Comparison of ENCODE assay signal across 25 cellular contexts in genomic region chr6:126633362-126633761, GRCh38.
DNase-seq lines count a peak whose midpoint lies in the region; ATAC-seq, FAIRE-seq and TF ChIP-seq lines count a peak whose summit lies in the region.
"Had no signal": no experiment of that assay in that cellular context is flagged by ENCODE, and none has a peak within 500 bp of the region (broad histone marks: within the 10 kb centered on the region; RNA-seq: fewer than 3 reads in every experiment).

No MANE protein-coding gene starts in this region.

- in situ Hi-C loops in mammary epithelial cell (cut with MboI; ENCODE audit: low sequenced_read_pairs in 2 of 2) = no loop called here

- no CpG with 5 or more reads among the region's 1 CpG for WGBS in trophoblast cell (ENCODE audit: extremely low coverage, insufficient coverage, insufficient read length)
- 57% methylated on average over 1 of the region's 1 CpG for WGBS in mammary epithelial cell (ENCODE audit: low coverage, missing lambda C conversion rate)

- no peak overlapping the region for H3K4me3 ChIP-seq in HUES6 (ENCODE audit: low read depth, low read length)
- no peak overlapping the region for H3K4me3 ChIP-seq in trophoblast cell (ENCODE audit: low read depth, low read length)
- no peak overlapping the region for H3K4me3 ChIP-seq in mammary epithelial cell (replicated peaks in 1 of 3; ENCODE audit: insufficient read depth in 1 of 3, low read depth in 2 of 3, low read length in 3 of 3)

- no peak overlapping the region for H3K4ac ChIP-seq in trophoblast cell (ENCODE audit: low read depth, low read length)

- no peak overlapping the region for H3K14ac ChIP-seq in trophoblast cell (ENCODE audit: low read length)

- no TSS peak for BruUV-seq in mammary epithelial cell (replicated peaks; lab: Mats Ljungman, UMichigan)

- no peak for TF ChIP-seq CTCF in mammary epithelial cell (conservative IDR thresholded peaks at IDR 0.05 in 1 of 2, IDR thresholded peaks at IDR 0.05 in 1 of 2; ENCODE audit: extremely low read depth in 1 of 2, insufficient read depth in 1 of 2, low read depth in 1 of 2, low read length in 2 of 2)

- H3K9ac ChIP-seq in HUES6 (ENCODE audit: low read length) (peak overlapping the region; percentile 16), trophoblast cell (ENCODE audit: low read length) (no peak overlapping the region), mammary epithelial cell (ENCODE audit: insufficient read depth, low read length) (no peak overlapping the region)

- H3K23ac ChIP-seq in trophoblast cell (ENCODE audit: low read length) = no peak overlapping the region

- H3K36me3 ChIP-seq in HUES6 (ENCODE audit: control insufficient read depth, insufficient read depth, low read length) (no peaks in the 10 kb centered on the region), trophoblast cell (ENCODE audit: control insufficient read depth in 1 of 2, insufficient read depth in 2 of 2, low read length in 2 of 2) (no peaks in the 10 kb centered on the region), mammary epithelial cell (ENCODE audit: insufficient read depth, low read length) (no peaks in the 10 kb centered on the region)

- no peaks in the 10 kb centered on the region for H4K20me1 ChIP-seq in mammary epithelial cell (ENCODE audit: insufficient read depth, low read length)

- intact Hi-C loops in mammary epithelial cell (cut with micrococcal nuclease) = no loop called here

- FAIRE-seq in RCC 7860 (lab: Jason Lieb, UNC) = no peak
- FAIRE-seq: GM12891, GM18507 had no signal

- no peak overlapping the region for H4K8ac ChIP-seq in trophoblast cell (ENCODE audit: low read depth, low read length)

- H2AK5ac ChIP-seq in trophoblast cell (ENCODE audit: low read length) = no peak overlapping the region

- H3K27ac ChIP-seq in HUES6 (ENCODE audit: low read depth, low read length) = no peak overlapping the region
- H3K27ac ChIP-seq in trophoblast cell (ENCODE audit: low read depth, low read length) = peak overlapping the region; percentile 25
- H3K27ac ChIP-seq in mammary epithelial cell (ENCODE audit: insufficient read depth, low read depth, low read length) = no peak overlapping the region

- no peaks in the 10 kb centered on the region for H3K79me2 ChIP-seq in trophoblast cell (ENCODE audit: control insufficient read depth, insufficient read depth, low read length, poor library complexity)
- H3K79me2 ChIP-seq in mammary epithelial cell (ENCODE audit: insufficient read depth, low read length) = no peaks in the 10 kb centered on the region

- no peaks in the 10 kb centered on the region for H3K9me3 ChIP-seq in HUES6 (ENCODE audit: control insufficient read depth, insufficient read depth, low read depth, low read length)
- no peaks in the 10 kb centered on the region for H3K9me3 ChIP-seq in trophoblast cell (ENCODE audit: insufficient read depth, low read depth, low read length)
- H3K9me3 ChIP-seq in mammary epithelial cell (replicated peaks; ENCODE audit: insufficient read depth, low read length) = no peaks in the 10 kb centered on the region

- DNase-seq in dedifferentiated amniotic fluid mesenchymal stem cell (ENCODE audit: extremely low spot score) (peak; percentile 51), globus pallidus (ENCODE audit: low spot score) (peak; percentile 2), trophoblast cell (no peak), mammary epithelial cell (no peak), RCC 7860 (ENCODE audit: low spot score) (no peak)
- no peak for DNase-seq in activated naive CD4-positive, alpha-beta T cell treated with anti-CD3 and anti-CD28 coated beads, Interleukin-2, amount 50 U/mL, for 16 hours
- DNase-seq: AML-193, DMS 273 treated with DMSO at 0.1 percent for 48 hours, GDM1, GOT3, HFFc6, IMR-90, Karpas-422, MM.1S, NCI-H1105, NCI-H1694, NCI-H2107, NCI-H226, NCI-H526, RPMI8226, SIG-M5 had no signal

- no peaks in the 10 kb centered on the region for H3K4me1 ChIP-seq in HUES6 (ENCODE audit: control insufficient read depth, insufficient read depth, low read length)
- H3K4me1 ChIP-seq in trophoblast cell (ENCODE audit: control insufficient read depth in 1 of 2, insufficient read depth in 2 of 2, low read length in 2 of 2) = peaks cover 0 to 2% of the 10 kb centered on the region in 2 experiments
- no peaks in the 10 kb centered on the region for H3K4me1 ChIP-seq in mammary epithelial cell (ENCODE audit: insufficient read depth, low read length)

- CTCF ChIA-PET in mammary epithelial cell (lab: Charles Lee; ENCODE audit: low non-redundant PET) = no interaction called here

- no peaks in the 10 kb centered on the region for H3K27me3 ChIP-seq in HUES6 (ENCODE audit: control insufficient read depth, insufficient read depth, low read length)
- H3K27me3 ChIP-seq in trophoblast cell (ENCODE audit: insufficient read depth, low read length) = no peaks in the 10 kb centered on the region
- H3K27me3 ChIP-seq in mammary epithelial cell (ENCODE audit: insufficient read depth, low read length) = no peaks in the 10 kb centered on the region

- no peak overlapping the region for H4K12ac ChIP-seq in trophoblast cell (ENCODE audit: low read depth, low read length)

- H3K4me2 ChIP-seq in trophoblast cell (ENCODE audit: low read length) = no peak overlapping the region
- H3K4me2 ChIP-seq in mammary epithelial cell (ENCODE audit: insufficient read depth, low read depth, low read length) = no peak overlapping the region

- H2AFZ ChIP-seq in trophoblast cell (ENCODE audit: insufficient read depth, low read length, poor library complexity) (no peak overlapping the region), mammary epithelial cell (ENCODE audit: low read depth, low read length) (no peak overlapping the region)

- dilution Hi-C loops in mammary epithelial cell (cut with HindIII; ENCODE audit: low sequenced_read_pairs) = no loop called here

- H4K91ac ChIP-seq in trophoblast cell (ENCODE audit: low read depth, low read length) = no peak overlapping the region

- H2BK12ac ChIP-seq in trophoblast cell (ENCODE audit: low read length) = peak overlapping the region; percentile 40

- H3K79me1 ChIP-seq in trophoblast cell (ENCODE audit: low read length) = no peaks in the 10 kb centered on the region

- ATAC-seq in HG03108 (IDR thresholded peaks at IDR 0.05; ENCODE audit: unreplicated experiment) = no peak

- H2BK5ac ChIP-seq in trophoblast cell (ENCODE audit: low read depth, low read length, poor library complexity) = no peak overlapping the region

- no peak overlapping the region for H3K18ac ChIP-seq in trophoblast cell (ENCODE audit: low read length)

- no peak overlapping the region for H2BK120ac ChIP-seq in trophoblast cell (ENCODE audit: insufficient read depth, low read length, poor library complexity)

Comparison
In these comparisons a context has a peak if more than half of its experiments do, and no peak if none do; other contexts are left out.
1. DNase-seq: peak in dedifferentiated amniotic fluid mesenchymal stem cell (single experiment) and globus pallidus (single experiment); none in trophoblast cell (0 of 2), mammary epithelial cell (single experiment), RCC 7860 (single experiment) and activated naive CD4-positive, alpha-beta T cell treated with anti-CD3 and anti-CD28 coated beads, Interleukin-2, amount 50 U/mL, for 16 hours (single experiment).